In the genomic region with DNA sequence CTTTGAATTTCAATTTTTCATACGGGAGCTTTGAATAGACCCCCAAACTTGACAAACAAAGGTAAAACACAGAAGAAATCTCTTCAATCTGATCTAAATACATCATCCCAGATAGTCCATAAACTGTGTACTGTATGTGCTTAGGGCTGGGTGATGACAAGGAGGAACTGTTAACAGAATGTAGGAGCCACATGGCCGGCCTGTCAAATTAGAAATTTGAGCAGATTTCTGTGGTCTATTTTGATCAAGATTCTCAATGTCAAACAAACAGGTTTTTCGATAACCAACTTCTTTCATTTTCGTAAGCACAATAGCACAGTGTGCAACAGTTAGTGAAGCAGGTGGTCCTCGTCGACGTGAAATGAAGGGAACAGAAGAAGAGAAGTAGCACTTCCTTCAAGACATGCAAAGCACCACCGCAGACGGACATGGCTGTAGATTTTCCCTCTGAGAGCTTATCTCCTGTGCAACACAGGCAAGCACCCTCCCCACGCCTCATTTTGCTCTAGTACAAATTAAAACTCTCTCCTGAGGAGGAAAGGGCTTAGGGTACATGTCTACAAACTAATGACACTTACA, we compare ENCODE assay signal across 1 cellular context.
TF ChIP-seq lines count a peak whose summit lies in the region.

No MANE protein-coding gene starts in this region.

TF ChIP-seq in K562, 482 proteins besides CTCF, POLR2A, EP300 and RAD21 (continued from another document and continues in another):
- TF ChIP-seq, protein P1, sequence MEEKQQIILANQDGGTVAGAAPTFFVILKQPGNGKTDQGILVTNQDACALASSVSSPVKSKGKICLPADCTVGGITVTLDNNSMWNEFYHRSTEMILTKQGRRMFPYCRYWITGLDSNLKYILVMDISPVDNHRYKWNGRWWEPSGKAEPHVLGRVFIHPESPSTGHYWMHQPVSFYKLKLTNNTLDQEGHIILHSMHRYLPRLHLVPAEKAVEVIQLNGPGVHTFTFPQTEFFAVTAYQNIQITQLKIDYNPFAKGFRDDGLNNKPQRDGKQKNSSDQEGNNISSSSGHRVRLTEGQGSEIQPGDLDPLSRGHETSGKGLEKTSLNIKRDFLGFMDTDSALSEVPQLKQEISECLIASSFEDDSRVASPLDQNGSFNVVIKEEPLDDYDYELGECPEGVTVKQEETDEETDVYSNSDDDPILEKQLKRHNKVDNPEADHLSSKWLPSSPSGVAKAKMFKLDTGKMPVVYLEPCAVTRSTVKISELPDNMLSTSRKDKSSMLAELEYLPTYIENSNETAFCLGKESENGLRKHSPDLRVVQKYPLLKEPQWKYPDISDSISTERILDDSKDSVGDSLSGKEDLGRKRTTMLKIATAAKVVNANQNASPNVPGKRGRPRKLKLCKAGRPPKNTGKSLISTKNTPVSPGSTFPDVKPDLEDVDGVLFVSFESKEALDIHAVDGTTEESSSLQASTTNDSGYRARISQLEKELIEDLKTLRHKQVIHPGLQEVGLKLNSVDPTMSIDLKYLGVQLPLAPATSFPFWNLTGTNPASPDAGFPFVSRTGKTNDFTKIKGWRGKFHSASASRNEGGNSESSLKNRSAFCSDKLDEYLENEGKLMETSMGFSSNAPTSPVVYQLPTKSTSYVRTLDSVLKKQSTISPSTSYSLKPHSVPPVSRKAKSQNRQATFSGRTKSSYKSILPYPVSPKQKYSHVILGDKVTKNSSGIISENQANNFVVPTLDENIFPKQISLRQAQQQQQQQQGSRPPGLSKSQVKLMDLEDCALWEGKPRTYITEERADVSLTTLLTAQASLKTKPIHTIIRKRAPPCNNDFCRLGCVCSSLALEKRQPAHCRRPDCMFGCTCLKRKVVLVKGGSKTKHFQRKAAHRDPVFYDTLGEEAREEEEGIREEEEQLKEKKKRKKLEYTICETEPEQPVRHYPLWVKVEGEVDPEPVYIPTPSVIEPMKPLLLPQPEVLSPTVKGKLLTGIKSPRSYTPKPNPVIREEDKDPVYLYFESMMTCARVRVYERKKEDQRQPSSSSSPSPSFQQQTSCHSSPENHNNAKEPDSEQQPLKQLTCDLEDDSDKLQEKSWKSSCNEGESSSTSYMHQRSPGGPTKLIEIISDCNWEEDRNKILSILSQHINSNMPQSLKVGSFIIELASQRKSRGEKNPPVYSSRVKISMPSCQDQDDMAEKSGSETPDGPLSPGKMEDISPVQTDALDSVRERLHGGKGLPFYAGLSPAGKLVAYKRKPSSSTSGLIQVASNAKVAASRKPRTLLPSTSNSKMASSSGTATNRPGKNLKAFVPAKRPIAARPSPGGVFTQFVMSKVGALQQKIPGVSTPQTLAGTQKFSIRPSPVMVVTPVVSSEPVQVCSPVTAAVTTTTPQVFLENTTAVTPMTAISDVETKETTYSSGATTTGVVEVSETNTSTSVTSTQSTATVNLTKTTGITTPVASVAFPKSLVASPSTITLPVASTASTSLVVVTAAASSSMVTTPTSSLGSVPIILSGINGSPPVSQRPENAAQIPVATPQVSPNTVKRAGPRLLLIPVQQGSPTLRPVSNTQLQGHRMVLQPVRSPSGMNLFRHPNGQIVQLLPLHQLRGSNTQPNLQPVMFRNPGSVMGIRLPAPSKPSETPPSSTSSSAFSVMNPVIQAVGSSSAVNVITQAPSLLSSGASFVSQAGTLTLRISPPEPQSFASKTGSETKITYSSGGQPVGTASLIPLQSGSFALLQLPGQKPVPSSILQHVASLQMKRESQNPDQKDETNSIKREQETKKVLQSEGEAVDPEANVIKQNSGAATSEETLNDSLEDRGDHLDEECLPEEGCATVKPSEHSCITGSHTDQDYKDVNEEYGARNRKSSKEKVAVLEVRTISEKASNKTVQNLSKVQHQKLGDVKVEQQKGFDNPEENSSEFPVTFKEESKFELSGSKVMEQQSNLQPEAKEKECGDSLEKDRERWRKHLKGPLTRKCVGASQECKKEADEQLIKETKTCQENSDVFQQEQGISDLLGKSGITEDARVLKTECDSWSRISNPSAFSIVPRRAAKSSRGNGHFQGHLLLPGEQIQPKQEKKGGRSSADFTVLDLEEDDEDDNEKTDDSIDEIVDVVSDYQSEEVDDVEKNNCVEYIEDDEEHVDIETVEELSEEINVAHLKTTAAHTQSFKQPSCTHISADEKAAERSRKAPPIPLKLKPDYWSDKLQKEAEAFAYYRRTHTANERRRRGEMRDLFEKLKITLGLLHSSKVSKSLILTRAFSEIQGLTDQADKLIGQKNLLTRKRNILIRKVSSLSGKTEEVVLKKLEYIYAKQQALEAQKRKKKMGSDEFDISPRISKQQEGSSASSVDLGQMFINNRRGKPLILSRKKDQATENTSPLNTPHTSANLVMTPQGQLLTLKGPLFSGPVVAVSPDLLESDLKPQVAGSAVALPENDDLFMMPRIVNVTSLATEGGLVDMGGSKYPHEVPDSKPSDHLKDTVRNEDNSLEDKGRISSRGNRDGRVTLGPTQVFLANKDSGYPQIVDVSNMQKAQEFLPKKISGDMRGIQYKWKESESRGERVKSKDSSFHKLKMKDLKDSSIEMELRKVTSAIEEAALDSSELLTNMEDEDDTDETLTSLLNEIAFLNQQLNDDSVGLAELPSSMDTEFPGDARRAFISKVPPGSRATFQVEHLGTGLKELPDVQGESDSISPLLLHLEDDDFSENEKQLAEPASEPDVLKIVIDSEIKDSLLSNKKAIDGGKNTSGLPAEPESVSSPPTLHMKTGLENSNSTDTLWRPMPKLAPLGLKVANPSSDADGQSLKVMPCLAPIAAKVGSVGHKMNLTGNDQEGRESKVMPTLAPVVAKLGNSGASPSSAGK (IDR thresholded peaks at IDR 0.05): peak; percentile 28; the same call in 1 of the 2 replicates
- TF ChIP-seq HDAC3 (IDR thresholded peaks at IDR 0.05; ENCODE audit: borderline replicate concordance, partially characterized antibody) (no peak), JUNB (CRISPR knock-in tag; conservative IDR thresholded peaks at IDR 0.05) (no peak), U2AF2 (optimal IDR thresholded peaks at IDR 0.05; ENCODE audit: low read depth, low read length) (no peak), ARID1B (IDR thresholded peaks at IDR 0.05) (0 out of 2 replicates have a peak, but pooled peaks have one; percentile 17), DPF2 (IDR thresholded peaks at IDR 0.05) (peak; percentile 11; the same call in 1 of the 2 replicates), TCFL5 (CRISPR knock-in tag; conservative IDR thresholded peaks at IDR 0.05) (no peak), PHF21A (IDR thresholded peaks at IDR 0.05; ENCODE audit: borderline replicate concordance, low read depth) (no peak), L3MBTL2 (IDR thresholded peaks at IDR 0.05) (peak; percentile 45; the same call in 1 of the 2 replicates), NCOA2 (IDR thresholded peaks at IDR 0.05; ENCODE audit: partially characterized antibody in 2 of 2) (no peak), NCOA6 (IDR thresholded peaks at IDR 0.05) (no peak)
- TF ChIP-seq, protein P2, sequence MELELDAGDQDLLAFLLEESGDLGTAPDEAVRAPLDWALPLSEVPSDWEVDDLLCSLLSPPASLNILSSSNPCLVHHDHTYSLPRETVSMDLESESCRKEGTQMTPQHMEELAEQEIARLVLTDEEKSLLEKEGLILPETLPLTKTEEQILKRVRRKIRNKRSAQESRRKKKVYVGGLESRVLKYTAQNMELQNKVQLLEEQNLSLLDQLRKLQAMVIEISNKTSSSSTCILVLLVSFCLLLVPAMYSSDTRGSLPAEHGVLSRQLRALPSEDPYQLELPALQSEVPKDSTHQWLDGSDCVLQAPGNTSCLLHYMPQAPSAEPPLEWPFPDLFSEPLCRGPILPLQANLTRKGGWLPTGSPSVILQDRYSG (tag; conservative IDR thresholded peaks at IDR 0.05; ENCODE audit: low read depth): no peak
- TF ChIP-seq, protein P3, sequence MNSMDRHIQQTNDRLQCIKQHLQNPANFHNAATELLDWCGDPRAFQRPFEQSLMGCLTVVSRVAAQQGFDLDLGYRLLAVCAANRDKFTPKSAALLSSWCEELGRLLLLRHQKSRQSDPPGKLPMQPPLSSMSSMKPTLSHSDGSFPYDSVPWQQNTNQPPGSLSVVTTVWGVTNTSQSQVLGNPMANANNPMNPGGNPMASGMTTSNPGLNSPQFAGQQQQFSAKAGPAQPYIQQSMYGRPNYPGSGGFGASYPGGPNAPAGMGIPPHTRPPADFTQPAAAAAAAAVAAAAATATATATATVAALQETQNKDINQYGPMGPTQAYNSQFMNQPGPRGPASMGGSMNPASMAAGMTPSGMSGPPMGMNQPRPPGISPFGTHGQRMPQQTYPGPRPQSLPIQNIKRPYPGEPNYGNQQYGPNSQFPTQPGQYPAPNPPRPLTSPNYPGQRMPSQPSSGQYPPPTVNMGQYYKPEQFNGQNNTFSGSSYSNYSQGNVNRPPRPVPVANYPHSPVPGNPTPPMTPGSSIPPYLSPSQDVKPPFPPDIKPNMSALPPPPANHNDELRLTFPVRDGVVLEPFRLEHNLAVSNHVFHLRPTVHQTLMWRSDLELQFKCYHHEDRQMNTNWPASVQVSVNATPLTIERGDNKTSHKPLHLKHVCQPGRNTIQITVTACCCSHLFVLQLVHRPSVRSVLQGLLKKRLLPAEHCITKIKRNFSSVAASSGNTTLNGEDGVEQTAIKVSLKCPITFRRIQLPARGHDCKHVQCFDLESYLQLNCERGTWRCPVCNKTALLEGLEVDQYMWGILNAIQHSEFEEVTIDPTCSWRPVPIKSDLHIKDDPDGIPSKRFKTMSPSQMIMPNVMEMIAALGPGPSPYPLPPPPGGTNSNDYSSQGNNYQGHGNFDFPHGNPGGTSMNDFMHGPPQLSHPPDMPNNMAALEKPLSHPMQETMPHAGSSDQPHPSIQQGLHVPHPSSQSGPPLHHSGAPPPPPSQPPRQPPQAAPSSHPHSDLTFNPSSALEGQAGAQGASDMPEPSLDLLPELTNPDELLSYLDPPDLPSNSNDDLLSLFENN (IDR thresholded peaks at IDR 0.05; ENCODE audit: low read depth in 2 of 2, low read length in 2 of 2): no peak
- TF ChIP-seq, protein P4, sequence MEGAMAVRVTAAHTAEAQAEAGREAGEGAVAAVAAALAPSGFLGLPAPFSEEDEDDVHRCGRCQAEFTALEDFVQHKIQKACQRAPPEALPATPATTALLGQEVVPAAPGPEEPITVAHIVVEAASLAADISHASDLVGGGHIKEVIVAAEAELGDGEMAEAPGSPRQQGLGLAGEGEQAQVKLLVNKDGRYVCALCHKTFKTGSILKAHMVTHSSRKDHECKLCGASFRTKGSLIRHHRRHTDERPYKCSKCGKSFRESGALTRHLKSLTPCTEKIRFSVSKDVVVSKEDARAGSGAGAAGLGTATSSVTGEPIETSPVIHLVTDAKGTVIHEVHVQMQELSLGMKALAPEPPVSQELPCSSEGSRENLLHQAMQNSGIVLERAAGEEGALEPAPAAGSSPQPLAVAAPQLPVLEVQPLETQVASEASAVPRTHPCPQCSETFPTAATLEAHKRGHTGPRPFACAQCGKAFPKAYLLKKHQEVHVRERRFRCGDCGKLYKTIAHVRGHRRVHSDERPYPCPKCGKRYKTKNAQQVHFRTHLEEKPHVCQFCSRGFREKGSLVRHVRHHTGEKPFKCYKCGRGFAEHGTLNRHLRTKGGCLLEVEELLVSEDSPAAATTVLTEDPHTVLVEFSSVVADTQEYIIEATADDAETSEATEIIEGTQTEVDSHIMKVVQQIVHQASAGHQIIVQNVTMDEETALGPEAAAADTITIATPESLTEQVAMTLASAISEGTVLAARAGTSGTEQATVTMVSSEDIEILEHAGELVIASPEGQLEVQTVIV (CRISPR knock-in tag; IDR thresholded peaks at IDR 0.05; ENCODE audit: borderline replicate concordance): no peak
- TF ChIP-seq, protein P5, sequence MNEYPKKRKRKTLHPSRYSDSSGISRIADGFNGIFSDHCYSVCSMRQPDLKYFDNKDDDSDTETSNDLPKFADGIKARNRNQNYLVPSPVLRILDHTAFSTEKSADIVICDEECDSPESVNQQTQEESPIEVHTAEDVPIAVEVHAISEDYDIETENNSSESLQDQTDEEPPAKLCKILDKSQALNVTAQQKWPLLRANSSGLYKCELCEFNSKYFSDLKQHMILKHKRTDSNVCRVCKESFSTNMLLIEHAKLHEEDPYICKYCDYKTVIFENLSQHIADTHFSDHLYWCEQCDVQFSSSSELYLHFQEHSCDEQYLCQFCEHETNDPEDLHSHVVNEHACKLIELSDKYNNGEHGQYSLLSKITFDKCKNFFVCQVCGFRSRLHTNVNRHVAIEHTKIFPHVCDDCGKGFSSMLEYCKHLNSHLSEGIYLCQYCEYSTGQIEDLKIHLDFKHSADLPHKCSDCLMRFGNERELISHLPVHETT (CRISPR knock-in tag; conservative IDR thresholded peaks at IDR 0.05 in 1 of 2, IDR thresholded peaks at IDR 0.05 in 1 of 2): no peak
- TF ChIP-seq, protein P6, sequence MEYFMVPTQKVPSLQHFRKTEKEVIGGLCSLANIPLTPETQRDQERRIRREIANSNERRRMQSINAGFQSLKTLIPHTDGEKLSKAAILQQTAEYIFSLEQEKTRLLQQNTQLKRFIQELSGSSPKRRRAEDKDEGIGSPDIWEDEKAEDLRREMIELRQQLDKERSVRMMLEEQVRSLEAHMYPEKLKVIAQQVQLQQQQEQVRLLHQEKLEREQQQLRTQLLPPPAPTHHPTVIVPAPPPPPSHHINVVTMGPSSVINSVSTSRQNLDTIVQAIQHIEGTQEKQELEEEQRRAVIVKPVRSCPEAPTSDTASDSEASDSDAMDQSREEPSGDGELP (CRISPR knock-in tag; IDR thresholded peaks at IDR 0.05; ENCODE audit: borderline replicate concordance): no peak
